ENCODE assay signal across 30 cellular contexts in genomic region chr20:39640147-39640546, GRCh38.
"Had no signal": no experiment of that assay in that cellular context is flagged by ENCODE, and none has a peak within 500 bp of the region (broad histone marks: within the 10 kb centered on the region; RNA-seq: fewer than 3 reads in every experiment).

No MANE protein-coding gene starts in this region.

- H3K27ac Mint-ChIP-seq: naive thymus-derived CD4-positive, alpha-beta T cell; natural killer cell; progenitor cell of endocrine pancreas; stimulated activated effector memory CD8-positive, alpha-beta T cell treated with anti-CD3 and anti-CD28 coated beads, Interleukin-12 subunit alpha, Interleukin-12 subunit beta, amount 100 ng/mL, for 72 hours; stimulated activated naive B cell treated with anti-CD40 and anti-IgM and Interleukin-4, amounts not matched to agents 10 μg/mL and 1 μg/mL and 100 μg/mL, for 72 hours; stimulated activated naive CD8-positive, alpha-beta T cell treated with anti-CD3 and anti-CD28 coated beads, Interleukin-15, Interleukin-2, amounts not matched to agents 100 ng/mL and 50 ng/mL, for 24 hours had no signal

- H3K9me3 Mint-ChIP-seq: nephron; neural crest cell; stimulated activated effector memory CD8-positive, alpha-beta T cell treated with anti-CD3 and anti-CD28 coated beads, Interleukin-12 subunit alpha, Interleukin-12 subunit beta, amount 100 ng/mL, for 72 hours; stimulated activated naive B cell treated with anti-CD40 and anti-IgM and Interleukin-4, amounts not matched to agents 10 μg/mL and 1 μg/mL and 100 μg/mL, for 72 hours; stimulated activated naive CD8-positive, alpha-beta T cell treated with anti-CD3 and anti-CD28 coated beads, Interleukin-15, Interleukin-2, amounts not matched to agents 100 ng/mL and 50 ng/mL, for 24 hours had no signal

- H3K4me3 Mint-ChIP-seq: naive thymus-derived CD4-positive, alpha-beta T cell; natural killer cell; nephron; neural crest cell; stimulated activated effector memory CD8-positive, alpha-beta T cell treated with anti-CD3 and anti-CD28 coated beads, Interleukin-12 subunit alpha, Interleukin-12 subunit beta, amount 100 ng/mL, for 72 hours; stimulated activated naive B cell treated with anti-CD40 and anti-IgM and Interleukin-4, amounts not matched to agents 10 μg/mL and 1 μg/mL and 100 μg/mL, for 72 hours; stimulated activated naive CD8-positive, alpha-beta T cell treated with anti-CD3 and anti-CD28 coated beads, Interleukin-15, Interleukin-2, amounts not matched to agents 100 ng/mL and 50 ng/mL, for 24 hours had no signal

- H3K27me3 ChIP-seq: neutrophil, ovary, right lobe of liver, sigmoid colon, thyroid gland, tibial nerve, upper lobe of left lung, uterus had no signal

- H3K36me3 Mint-ChIP-seq: naive thymus-derived CD4-positive, alpha-beta T cell; natural killer cell; stimulated activated effector memory CD8-positive, alpha-beta T cell treated with anti-CD3 and anti-CD28 coated beads, Interleukin-12 subunit alpha, Interleukin-12 subunit beta, amount 100 ng/mL, for 72 hours; stimulated activated naive B cell treated with anti-CD40 and anti-IgM and Interleukin-4, amounts not matched to agents 10 μg/mL and 1 μg/mL and 100 μg/mL, for 72 hours had no signal

- H3K4me1 ChIP-seq: parathyroid adenoma, psoas muscle, right lobe of liver, sigmoid colon, stomach, thyroid gland, upper lobe of left lung, uterus had no signal

- H3K27ac ChIP-seq: neutrophil, ovary, parathyroid adenoma, psoas muscle, right lobe of liver, sigmoid colon, stomach, thoracic aorta, thyroid gland, tibial nerve, upper lobe of left lung, uterus had no signal

- H3K4me3 ChIP-seq: ovary, psoas muscle, right lobe of liver, sigmoid colon, stomach, thoracic aorta, thyroid gland, tibial nerve, upper lobe of left lung, uterus had no signal

- H3K36me3 ChIP-seq: neutrophil, ovary, right lobe of liver, sigmoid colon, stomach, thoracic aorta, thyroid gland, tibial nerve, upper lobe of left lung, uterus had no signal

- H3K9me3 ChIP-seq: neutrophil, ovary, psoas muscle, right lobe of liver, sigmoid colon, stomach, thoracic aorta, thyroid gland, tibial nerve, upper lobe of left lung, uterus had no signal

- H3K27me3 Mint-ChIP-seq: stimulated activated naive CD8-positive, alpha-beta T cell treated with anti-CD3 and anti-CD28 coated beads, Interleukin-15, Interleukin-2, amounts not matched to agents 100 ng/mL and 50 ng/mL, for 24 hours had no signal

- DNase-seq: naive thymus-derived CD4-positive, alpha-beta T cell; natural killer cell; nucleus accumbens; ovary; posterior cingulate gyrus; psoas muscle; right cardiac atrium; right lobe of liver; sigmoid colon; small intestine; stimulated activated CD4-positive, alpha-beta T cell treated with anti-CD3 and anti-CD28 coated beads, Interleukin-15, amount 100 ng/mL, for 24 hours; stimulated activated CD4-positive, alpha-beta T cell treated with anti-CD3 and anti-CD28 coated beads, Interleukin-2, amount 100 ng/mL, for 24 hours; stimulated activated CD4-positive, alpha-beta T cell treated with anti-CD3 and anti-CD28 coated beads, Interleukin-2, amount 100 ng/mL, for 48 hours; stimulated activated CD4-positive, alpha-beta T cell treated with anti-CD3 and anti-CD28 coated beads, Interleukin-4, amount 100 ng/mL, for 24 hours; stimulated activated naive B cell treated with anti-CD40 and anti-IgM and Interleukin-4, amounts not matched to agents 10 μg/mL and 1 μg/mL and 100 μg/mL, for 72 hours; stimulated activated naive CD4-positive, alpha-beta T cell treated with Interleukin-2 at 50 U/mL for 16 hours; stomach; thyroid gland; trophoblast cell; upper lobe of left lung; uterus had no signal

- H3K4me1 Mint-ChIP-seq: naive thymus-derived CD4-positive, alpha-beta T cell; natural killer cell; stimulated activated effector memory CD8-positive, alpha-beta T cell treated with anti-CD3 and anti-CD28 coated beads, Interleukin-12 subunit alpha, Interleukin-12 subunit beta, amount 100 ng/mL, for 72 hours; stimulated activated naive B cell treated with anti-CD40 and anti-IgM and Interleukin-4, amounts not matched to agents 10 μg/mL and 1 μg/mL and 100 μg/mL, for 72 hours had no signal
